In the genomic region with DNA sequence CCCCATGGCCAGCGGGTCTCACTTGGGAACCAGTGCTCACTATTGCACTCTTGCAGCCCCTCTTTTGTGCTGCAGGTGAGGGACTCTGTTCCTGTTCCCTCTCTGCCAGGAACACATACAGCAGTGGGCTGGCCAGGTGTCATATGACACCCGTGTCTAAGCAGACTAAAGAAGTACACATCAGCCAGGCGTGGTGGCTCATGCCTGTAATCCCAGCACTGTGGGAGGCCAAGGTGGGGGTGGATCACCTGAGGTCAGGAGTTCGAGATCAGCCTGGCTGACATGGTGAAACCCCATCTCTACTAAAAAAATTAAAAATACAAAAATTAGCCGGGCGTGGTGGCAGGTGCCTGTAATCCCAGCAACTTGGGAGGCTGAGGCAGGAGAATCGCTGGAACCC, we compare ENCODE assay signal across 3 cellular contexts. TPM values are rescaled to one million over a fixed set of nuclear protein-coding genes. Genes with fewer than 3 reads are reported as not detected.
"Had no signal": no experiment of that assay in that cellular context is flagged by ENCODE, and none has a peak within 500 bp of the region (broad histone marks: within the 10 kb centered on the region; RNA-seq: fewer than 3 reads in every experiment).

No MANE protein-coding gene starts in this region.

RNA-seq across cellular contexts. Expression of a gene that starts 57.2 kb away (rescaled TPM):
- total RNA-seq: activated CD4-positive, alpha-beta memory T cell treated with anti-CD3 and anti-CD28 coated beads for 36 hours; activated naive CD4-positive, alpha-beta T cell treated with anti-CD3 and anti-CD28 coated beads for 36 hours; activated T-helper 2 cell treated with anti-CD3 and anti-CD28 coated beads, Interferon-gamma antibody, Interleukin-2, Interleukin-4, amounts not matched to agents 10 μg/mL and 5 μg/mL and 100 μg/mL, durations not matched to agents 14 hours and 24 hours and 36 hours had no signal
